ENCODE assay signal across 28 cellular contexts in the genomic region with DNA sequence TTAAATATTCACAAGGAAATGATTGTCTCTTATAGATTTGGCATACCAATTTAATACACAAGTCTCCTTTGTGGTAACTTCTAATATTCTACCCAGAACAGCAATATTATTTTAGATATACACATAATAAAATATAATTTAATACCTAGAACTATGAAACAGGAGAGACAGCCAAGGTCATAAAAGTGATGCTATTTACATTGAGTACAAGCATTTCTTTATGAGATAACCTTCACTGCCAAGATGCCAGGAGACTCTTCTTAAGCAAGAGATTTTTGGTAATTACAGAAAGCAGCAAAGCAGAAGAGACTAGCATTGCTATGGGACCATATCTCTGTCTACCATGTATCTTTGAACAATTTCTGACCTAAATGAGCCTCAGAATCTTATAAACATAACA.
"Had no signal": no experiment of that assay in that cellular context is flagged by ENCODE, and none has a peak within 500 bp of the region (broad histone marks: within the 10 kb centered on the region; RNA-seq: fewer than 3 reads in every experiment).

No MANE protein-coding gene starts in this region.

- H3K36me3 ChIP-seq: stomach, suprapubic skin, thoracic aorta, thyroid gland, tibial artery, tibial nerve, transverse colon, upper lobe of left lung, upper lobe of right lung, uterus, vagina had no signal

- H3K4me1 ChIP-seq: stomach, suprapubic skin, testis, thyroid gland, tibial nerve, transverse colon, upper lobe of left lung, upper lobe of right lung, uterus, vagina had no signal

- H3K4me1 Mint-ChIP-seq: stimulated activated effector memory CD8-positive, alpha-beta T cell treated with anti-CD3 and anti-CD28 coated beads, Interleukin-12 subunit alpha, Interleukin-12 subunit beta, amount 100 ng/mL, for 72 hours; stimulated activated memory B cell treated with anti-CD40 and anti-IgM and Interleukin-4, amounts not matched to agents 10 μg/mL and 1 μg/mL and 100 μg/mL, for 72 hours; stimulated activated naive B cell treated with anti-CD40 and anti-IgM and Interleukin-4, amounts not matched to agents 10 μg/mL and 1 μg/mL and 100 μg/mL, for 72 hours; stimulated activated naive CD8-positive, alpha-beta T cell treated with anti-CD3 and anti-CD28 coated beads, Interleukin-15, amount 100 ng/mL, for 72 hours had no signal

- H3K27ac Mint-ChIP-seq: stimulated activated effector memory CD8-positive, alpha-beta T cell treated with anti-CD3 and anti-CD28 coated beads, Interleukin-12 subunit alpha, Interleukin-12 subunit beta, amount 100 ng/mL, for 72 hours; stimulated activated memory B cell treated with anti-CD40 and anti-IgM and Interleukin-4, amounts not matched to agents 10 μg/mL and 1 μg/mL and 100 μg/mL, for 72 hours; stimulated activated naive B cell treated with anti-CD40 and anti-IgM and Interleukin-4, amounts not matched to agents 10 μg/mL and 1 μg/mL and 100 μg/mL, for 72 hours; stimulated activated naive CD8-positive, alpha-beta T cell treated with anti-CD3 and anti-CD28 coated beads, Interleukin-15, Interleukin-2, amounts not matched to agents 100 ng/mL and 50 ng/mL, for 24 hours; type B pancreatic cell had no signal

- H3K27ac ChIP-seq: stomach, suprapubic skin, testis, thoracic aorta, thyroid gland, tibial artery, tibial nerve, transverse colon, upper lobe of left lung, upper lobe of right lung, uterus, vagina had no signal

- ATAC-seq: stimulated activated effector memory CD8-positive, alpha-beta T cell treated with anti-CD3 and anti-CD28 coated beads, Interleukin-12 subunit alpha, Interleukin-12 subunit beta, amount 100 ng/mL, for 72 hours; stimulated activated memory B cell treated with anti-CD40 and anti-IgM and Interleukin-4, amounts not matched to agents 10 μg/mL and 1 μg/mL and 100 μg/mL, for 72 hours; stimulated activated naive B cell treated with anti-CD40 and anti-IgM and Interleukin-4, amounts not matched to agents 10 μg/mL and 1 μg/mL and 100 μg/mL, for 72 hours; stimulated activated naive CD8-positive, alpha-beta T cell treated with anti-CD3 and anti-CD28 coated beads, Interleukin-15, amount 100 ng/mL, for 72 hours; stimulated activated naive CD8-positive, alpha-beta T cell treated with anti-CD3 and anti-CD28 coated beads, Interleukin-15, Interleukin-2, amounts not matched to agents 100 U/mL and 50 U/mL, for 24 hours; upper lobe of right lung had no signal

- H3K27me3 Mint-ChIP-seq: stimulated activated memory B cell treated with anti-CD40 and anti-IgM and Interleukin-4, amounts not matched to agents 10 μg/mL and 1 μg/mL and 100 μg/mL, for 72 hours; stimulated activated naive B cell treated with anti-CD40 and anti-IgM and Interleukin-4, amounts not matched to agents 10 μg/mL and 1 μg/mL and 100 μg/mL, for 72 hours; stimulated activated naive CD8-positive, alpha-beta T cell treated with anti-CD3 and anti-CD28 coated beads, Interleukin-15, amount 100 ng/mL, for 72 hours; stimulated activated naive CD8-positive, alpha-beta T cell treated with anti-CD3 and anti-CD28 coated beads, Interleukin-15, Interleukin-2, amounts not matched to agents 100 ng/mL and 50 ng/mL, for 24 hours; type B pancreatic cell had no signal

- H3K4me3 ChIP-seq: stomach, suprapubic skin, testis, thoracic aorta, thyroid gland, tibial artery, tibial nerve, transverse colon, upper lobe of left lung, upper lobe of right lung, uterus, vagina had no signal

- H3K27me3 ChIP-seq: stomach, suprapubic skin, testis, thyroid gland, tibial artery, tibial nerve, transverse colon, upper lobe of left lung, upper lobe of right lung, uterus, vagina had no signal

- H3K36me3 Mint-ChIP-seq: stimulated activated effector memory CD8-positive, alpha-beta T cell treated with anti-CD3 and anti-CD28 coated beads, Interleukin-12 subunit alpha, Interleukin-12 subunit beta, amount 100 ng/mL, for 72 hours; stimulated activated memory B cell treated with anti-CD40 and anti-IgM and Interleukin-4, amounts not matched to agents 10 μg/mL and 1 μg/mL and 100 μg/mL, for 72 hours; stimulated activated naive B cell treated with anti-CD40 and anti-IgM and Interleukin-4, amounts not matched to agents 10 μg/mL and 1 μg/mL and 100 μg/mL, for 72 hours; type B pancreatic cell had no signal

- H3K9me3 Mint-ChIP-seq: type B pancreatic cell had no signal

- DNase-seq: stimulated activated CD4-positive, alpha-beta T cell treated with anti-CD3 and anti-CD28 coated beads, Interleukin-2, amount 100 ng/mL, for 48 hours; stimulated activated CD4-positive, alpha-beta T cell treated with anti-CD3 and anti-CD28 coated beads, Interleukin-4, amount 100 ng/mL, for 1 hour; stimulated activated CD4-positive, alpha-beta T cell treated with anti-CD3 and anti-CD28 coated beads, Interleukin-4, amount 100 ng/mL, for 24 hours; stimulated activated CD4-positive, alpha-beta T cell treated with anti-CD3 and anti-CD28 coated beads, Interleukin-4, amount 100 ng/mL, for 4 hours; stimulated activated CD8-positive, alpha-beta memory T cell treated with anti-CD3 and anti-CD28 coated beads, Interleukin-4, amount 100 ng/mL, for 48 hours; stimulated activated naive B cell treated with anti-CD40 and anti-IgM and Interleukin-4, amounts not matched to agents 10 μg/mL and 1 μg/mL and 100 μg/mL, for 72 hours; stimulated activated naive CD4-positive, alpha-beta T cell; stimulated activated naive CD4-positive, alpha-beta T cell treated with Interleukin-2 at 50 U/mL for 16 hours; stimulated activated naive CD8-positive, alpha-beta T cell treated with anti-CD3 and anti-CD28 coated beads, Interleukin-15, amount 100 ng/mL, for 72 hours; stimulated activated naive CD8-positive, alpha-beta T cell treated with anti-CD3 and anti-CD28 coated beads, Interleukin-15, Interleukin-2, amounts not matched to agents 100 U/mL and 50 U/mL, for 24 hours; stomach; substantia nigra; testis; thyroid gland; tibial artery; transverse colon; trophoblast cell; upper lobe of left lung; upper lobe of right lung; uterus had no signal

- H3K4me3 Mint-ChIP-seq: stimulated activated effector memory CD8-positive, alpha-beta T cell treated with anti-CD3 and anti-CD28 coated beads, Interleukin-12 subunit alpha, Interleukin-12 subunit beta, amount 100 ng/mL, for 72 hours; stimulated activated memory B cell treated with anti-CD40 and anti-IgM and Interleukin-4, amounts not matched to agents 10 μg/mL and 1 μg/mL and 100 μg/mL, for 72 hours; stimulated activated naive B cell treated with anti-CD40 and anti-IgM and Interleukin-4, amounts not matched to agents 10 μg/mL and 1 μg/mL and 100 μg/mL, for 72 hours; stimulated activated naive CD8-positive, alpha-beta T cell treated with anti-CD3 and anti-CD28 coated beads, Interleukin-15, amount 100 ng/mL, for 72 hours; stimulated activated naive CD8-positive, alpha-beta T cell treated with anti-CD3 and anti-CD28 coated beads, Interleukin-15, Interleukin-2, amounts not matched to agents 100 ng/mL and 50 ng/mL, for 24 hours; type B pancreatic cell had no signal
